Comparison of ENCODE assay signal across 24 cellular contexts in genomic region chrY:7672796-7673195, GRCh38.
"Had no signal": no experiment of that assay in that cellular context is flagged by ENCODE, and none has a peak within 500 bp of the region (broad histone marks: within the 10 kb centered on the region; RNA-seq: fewer than 3 reads in every experiment).

No MANE protein-coding gene starts in this region.

- H3K36me3 ChIP-seq: colonic mucosa, esophagus squamous epithelium, gastrocnemius medialis, heart right ventricle, left lung, lower lobe of right lung had no signal

- DNase-seq: colonic mucosa; cortex of kidney; effector CD8-positive, alpha-beta T cell; effector memory CD8-positive, alpha-beta T cell; endodermal cell; erythroblast; esophagus squamous epithelium; foreskin fibroblast; foreskin melanocyte; gastrocnemius medialis; glutamatergic neuron; head of caudate nucleus; heart right ventricle; hippocampal formation; left cardiac atrium; left lung; left ventricle myocardium superior; lower lobe of right lung; mesendoderm; midbrain; naive thymus-derived CD4-positive, alpha-beta T cell had no signal

- H3K4me3 ChIP-seq: colonic mucosa, esophagus squamous epithelium, gastrocnemius medialis, heart right ventricle, left lung, lower lobe of right lung had no signal

- H3K9me3 ChIP-seq: colonic mucosa, esophagus squamous epithelium, gastrocnemius medialis, heart right ventricle, left lung, lower lobe of right lung had no signal

- H3K4me1 Mint-ChIP-seq: endodermal cell; naive thymus-derived CD4-positive, alpha-beta T cell had no signal

- H3K9me3 Mint-ChIP-seq: dendritic cell treated with granulocyte-macrophage colony-stimulating factor and Interleukin-4, amounts not matched to agents 40 ng/mL and 50 ng/mL, for 4 days; effector memory CD8-positive, alpha-beta T cell; endodermal cell; naive thymus-derived CD4-positive, alpha-beta T cell had no signal

- H3K27me3 ChIP-seq: colonic mucosa, esophagus squamous epithelium, gastrocnemius medialis, heart right ventricle, left lung had no signal

- H3K4me3 Mint-ChIP-seq: dendritic cell treated with granulocyte-macrophage colony-stimulating factor and Interleukin-4, amounts not matched to agents 40 ng/mL and 50 ng/mL, for 4 days; effector memory CD8-positive, alpha-beta T cell; endodermal cell; naive thymus-derived CD4-positive, alpha-beta T cell had no signal

- H3K36me3 Mint-ChIP-seq: naive thymus-derived CD4-positive, alpha-beta T cell had no signal

- H3K27ac ChIP-seq: colonic mucosa, epithelial cell of prostate, esophagus squamous epithelium, gastrocnemius medialis, heart right ventricle, left lung, lower lobe of right lung had no signal

- H3K4me1 ChIP-seq: colonic mucosa, esophagus squamous epithelium, gastrocnemius medialis, heart right ventricle, left lung, lower lobe of right lung had no signal

- H3K27ac Mint-ChIP-seq: dendritic cell treated with granulocyte-macrophage colony-stimulating factor and Interleukin-4, amounts not matched to agents 40 ng/mL and 50 ng/mL, for 4 days; effector memory CD8-positive, alpha-beta T cell; endodermal cell; naive thymus-derived CD4-positive, alpha-beta T cell had no signal

- ATAC-seq: effector memory CD8-positive, alpha-beta T cell; esophagus mucosa; gastrocnemius medialis; heart right ventricle; left cardiac atrium; left lung; left ventricle myocardium superior; lower lobe of right lung; naive thymus-derived CD4-positive, alpha-beta T cell had no signal
